8 cellular contexts compared by ENCODE assay signal in genomic region chr1:1435094-1435903, GRCh38. TPM values are rescaled to one million over a fixed set of nuclear protein-coding genes. Genes with fewer than 3 reads are reported as not detected.
DNase-seq lines count a peak whose midpoint lies in the region; ATAC-seq lines count a peak whose summit lies in the region.

VWA1 (plus strand) TSS chr1:1435690; CDS start chr1:1435749, 59 bp downstream.

- H3K4me3 ChIP-seq in mucosa of stomach (ENCODE audit: low read length) = peak within 1 kb of the TSS; percentile 41

- peaks cover 81% of the 10 kb centered on the region for H3K4me1 ChIP-seq in mucosa of stomach (ENCODE audit: control insufficient read depth, insufficient read depth, low read length)

- H3K36me3 ChIP-seq in mucosa of stomach (ENCODE audit: control insufficient read depth, insufficient read depth, low read length) = no peaks in the 10 kb centered on the region

- peaks cover 11% of the 10 kb centered on the region for H3K27me3 Mint-ChIP-seq in activated T-cell treated with anti-CD3 and anti-CD28 coated beads, Interleukin-2, amount 50 U/mL, for 72 hours (ENCODE audit: low read depth)

- peak within 1 kb of the TSS; percentile 72 for H3K9ac ChIP-seq in mucosa of stomach (ENCODE audit: low read length)

- no peaks in the 10 kb centered on the region for H3K27me3 ChIP-seq in mucosa of stomach (ENCODE audit: control insufficient read depth, insufficient read depth, low read length)

- no peak within 1 kb of the TSS for H3K27ac Mint-ChIP-seq in activated T-cell treated with anti-CD3 and anti-CD28 coated beads, Interleukin-2, amount 50 U/mL, for 72 hours

- peak within 1 kb of the TSS; percentile 74 to 82 for H3K4me3 Mint-ChIP-seq in activated T-cell treated with anti-CD3 and anti-CD28 coated beads, Interleukin-2, amount 50 U/mL, for 72 hours

- H3K36me3 Mint-ChIP-seq in activated T-cell treated with anti-CD3 and anti-CD28 coated beads, Interleukin-2, amount 50 U/mL, for 72 hours (ENCODE audit: insufficient read depth in 2 of 2) = no peaks in the 10 kb centered on the region

- ATAC-seq in GM18868 (IDR thresholded peaks at IDR 0.05; ENCODE audit: unreplicated experiment) (peak; percentile 44), esophagus mucosa (peak; percentile 64)
- peak; percentile 78 to 80 for ATAC-seq in activated T-cell treated with anti-CD3 and anti-CD28 coated beads, Interleukin-2, amount 50 U/mL, for 72 hours (replicated peaks in 1 of 2)

- DNase-seq in NCI-H446 treated with DMSO at 0.1 percent for 48 hours (lab: John Stamatoyannopoulos, UW) (peak; percentile 54), NAMALWA (ENCODE audit: low spot score) (no peak), NCI-H187 treated with DMSO at 0.1 percent for 48 hours (lab: John Stamatoyannopoulos, UW) (no peak)
- DNase-seq in activated T-cell treated with anti-CD3 and anti-CD28 coated beads, Interleukin-2, amount 50 U/mL, for 72 hours = peak; percentile 77 to 84
- DNase-seq in stimulated activated CD8-positive, alpha-beta memory T cell treated with anti-CD3 and anti-CD28 coated beads, Interleukin-4, amount 100 ng/mL, for 4 hours (ENCODE audit: low read depth in 2 of 2, low spot score in 1 of 2) = peak; percentile 15 to 36

- H3K9me3 Mint-ChIP-seq in activated T-cell treated with anti-CD3 and anti-CD28 coated beads, Interleukin-2, amount 50 U/mL, for 72 hours = no peaks in the 10 kb centered on the region

- H3K9me3 ChIP-seq in mucosa of stomach (ENCODE audit: control insufficient read depth, low read length) = no peaks in the 10 kb centered on the region

- no peaks in the 10 kb centered on the region for H3K4me1 Mint-ChIP-seq in activated T-cell treated with anti-CD3 and anti-CD28 coated beads, Interleukin-2, amount 50 U/mL, for 72 hours (ENCODE audit: low read depth)

RNA-seq across cellular contexts. Expression of gene VWA1, which starts in this region (rescaled TPM):
- total RNA-seq in activated T-cell treated with anti-CD3 and anti-CD28 coated beads, Interleukin-2, amount 50 U/mL, for 72 hours = 1 to 10 TPM in 1 of 2 donors, under 1 TPM in 1; 0.94 to 1.4 TPM
- total RNA-seq in esophagus mucosa = 29.4 TPM

Comparison
In these comparisons a context has a peak if more than half of its experiments do, and no peak if none do; other contexts are left out.
1. RNA of gene VWA1 (total RNA-seq): 29.4 TPM in esophagus mucosa (single experiment); 0.94 to 1.4 TPM in activated T-cell treated with anti-CD3 and anti-CD28 coated beads, Interleukin-2, amount 50 U/mL, for 72 hours; every median in the first group is over 10 times any median in the second.
2. DNase-seq: peak in NCI-H446 treated with DMSO at 0.1 percent for 48 hours (single experiment), activated T-cell treated with anti-CD3 and anti-CD28 coated beads, Interleukin-2, amount 50 U/mL, for 72 hours (2 of 2) and stimulated activated CD8-positive, alpha-beta memory T cell treated with anti-CD3 and anti-CD28 coated beads, Interleukin-4, amount 100 ng/mL, for 4 hours (2 of 2); none in NAMALWA (single experiment) and NCI-H187 treated with DMSO at 0.1 percent for 48 hours (single experiment).
3. Peak in every context shown above with its lines, with median percentiles within 50 percentile points of each other: ATAC-seq.